ENCODE assay signal across 9 cellular contexts in genomic region chr19:55189424-55189823, GRCh38. TPM values are rescaled to one million over a fixed set of nuclear protein-coding genes. Genes with fewer than 3 reads are reported as not detected.
DNase-seq lines count a peak whose midpoint lies in the region; ATAC-seq and TF ChIP-seq lines count a peak whose summit lies in the region.
"Had no signal": no experiment of that assay in that cellular context is flagged by ENCODE, and none has a peak within 500 bp of the region (broad histone marks: within the 10 kb centered on the region; RNA-seq: fewer than 3 reads in every experiment).

No MANE protein-coding gene starts in this region.

- peak overlapping the region; percentile 96 for H3K27ac ChIP-seq in RWPE2 (ENCODE audit: poor library complexity, severe bottlenecking)

- H3K36me3 ChIP-seq in RWPE2 (ENCODE audit: low read depth) = no peaks in the 10 kb centered on the region

- peak; percentile 96 for DNase-seq in Daoy (ENCODE audit: low read depth)
- peak; percentile 98 for DNase-seq in RWPE2 (ENCODE audit: low spot score)
- DNase-seq in non-pigmented ciliary epithelial cell (ENCODE audit: low read depth) = peak; percentile 88
- DNase-seq in activated effector memory CD4-positive, alpha-beta T cell treated with anti-CD3 and anti-CD28 coated beads, Interleukin-2, amount 50 U/mL, for 16 hours = no peak
- DNase-seq: NCI-H1092 had no signal

- H3K27me3 ChIP-seq in RWPE2 (ENCODE audit: insufficient read depth, poor library complexity, severe bottlenecking) = no peaks in the 10 kb centered on the region

- H3K4me1 ChIP-seq in RWPE2 (ENCODE audit: insufficient read depth, poor library complexity, severe bottlenecking) = peaks cover 11% of the 10 kb centered on the region

- H3K4me3 ChIP-seq in RWPE2 (ENCODE audit: severe bottlenecking) = no peak overlapping the region

- ATAC-seq in RWPE2 (ENCODE audit: low read depth) = peak; percentile 97
- ATAC-seq in esophagus mucosa = peak; percentile 99
- no peak for ATAC-seq in HG02870 (IDR thresholded peaks at IDR 0.05; ENCODE audit: unreplicated experiment)
- no peak for ATAC-seq in GM19395 (IDR thresholded peaks at IDR 0.05; ENCODE audit: unreplicated experiment)
- no peak for ATAC-seq in HG03196 (IDR thresholded peaks at IDR 0.05; ENCODE audit: unreplicated experiment)

- H3K9me3 ChIP-seq in RWPE2 (ENCODE audit: severe bottlenecking) = no peaks in the 10 kb centered on the region

- no peak for TF ChIP-seq CTCF in RWPE2 (IDR thresholded peaks at IDR 0.05; ENCODE audit: poor library complexity, severe bottlenecking)

RNA-seq across cellular contexts. Expression of gene SYT5, which starts 9.3 kb away (rescaled TPM):
- total RNA-seq in Daoy (2014; rRNA removed; shearing (Covaris generic)) = 0.12 TPM in 1 of 2 replicates, not detected in the other
- not detected for total RNA-seq in esophagus mucosa

RNA-seq across cellular contexts. Expression of gene PTPRH, which starts 19.9 kb away (rescaled TPM):
- total RNA-seq in Daoy (2014; rRNA removed; shearing (Covaris generic)) = 4.1 and 8.6 TPM in 2 replicates
- total RNA-seq in esophagus mucosa = 3.6 TPM

RNA-seq across cellular contexts. Expression of gene DNAAF3, which starts 23.0 kb away (rescaled TPM):
- total RNA-seq in Daoy (2014; rRNA removed; shearing (Covaris generic)) = 3.1 and 7.1 TPM in 2 replicates
- total RNA-seq in esophagus mucosa = 1.9 TPM

RNA-seq across cellular contexts. Expression of gene TNNI3, which starts 31.9 kb away (rescaled TPM):
- total RNA-seq in Daoy (2014; rRNA removed; shearing (Covaris generic)) = 0.80 TPM in 1 of 2 replicates, not detected in the other
- not detected for total RNA-seq in esophagus mucosa

RNA-seq across cellular contexts. Expression of gene TMEM86B, which starts 39.1 kb away (rescaled TPM):
- 0.95 and 1.8 TPM in 2 replicates for total RNA-seq in Daoy (2014; rRNA removed; shearing (Covaris generic))
- 1.8 TPM for total RNA-seq in esophagus mucosa

Comparison
In these comparisons a context has a peak if more than half of its experiments do, and no peak if none do; other contexts are left out.
1. ATAC-seq: peak in RWPE2 (single experiment) and esophagus mucosa (single experiment); none in HG02870 (single experiment), GM19395 (single experiment) and HG03196 (single experiment).